ENCODE assay signal across 9 cellular contexts in genomic region chr9:125632321-125633115, GRCh38.
DNase-seq lines count a peak whose midpoint lies in the region; ATAC-seq, FAIRE-seq and TF ChIP-seq lines count a peak whose summit lies in the region.
"Had no signal": no experiment of that assay in that cellular context is flagged by ENCODE, and none has a peak within 500 bp of the region (broad histone marks: within the 10 kb centered on the region; RNA-seq: fewer than 3 reads in every experiment).

No MANE protein-coding gene starts in this region.

- no peaks in the 10 kb centered on the region for H3K36me3 Mint-ChIP-seq in CD4-positive, alpha-beta T cell (ENCODE audit: low read depth)

- ATAC-seq in GM21390 (IDR thresholded peaks at IDR 0.05; ENCODE audit: unreplicated experiment) (peak; percentile 46), HG03520 (IDR thresholded peaks at IDR 0.05; ENCODE audit: unreplicated experiment) (peak; percentile 47), Panc1 (peak; percentile 55), upper lobe of left lung (ENCODE audit: low FRiP score in 2 of 2) (peak; percentile 75 to 77)
- ATAC-seq in CD4-positive, alpha-beta T cell (ENCODE audit: poor library complexity): no peak

- no peak overlapping the region for H3K4me3 Mint-ChIP-seq in CD4-positive, alpha-beta T cell

- BruUV-seq in Panc1 (replicated peaks; lab: Mats Ljungman, UMichigan): no TSS peak

- CTCF ChIA-PET in Panc1 (lab: Charles Lee): no interaction called here
- CTCF ChIA-PET in CD4-positive, alpha-beta T cell (lab: Charles Lee): interaction anchor here (1.1 kb wide), 1 partner anchor 225 kb away, joined by 3 read pairs; no protein-coding TSS in a partner anchor

- WGBS in upper lobe of left lung, 2 donors: 70 to 74% methylated on average over 4 of the region's 4 CpGs

- DNase-seq in GM12892 (ENCODE audit: insufficient read length) (peak; percentile 26), Panc1 (ENCODE audit: low read depth, low spot score) (no peak), epithelial cell of proximal tubule (ENCODE audit: low read depth) (peak; percentile 48), upper lobe of left lung (no peak), NCI-H1092 treated with DMSO at 0.1 percent for 48 hours (lab: John Stamatoyannopoulos, UW) (no peak)
- DNase-seq in CD4-positive, alpha-beta T cell: no peak

- POLR2A ChIA-PET in Panc1 (lab: Charles Lee): no interaction called here
- POLR2A ChIA-PET in CD4-positive, alpha-beta T cell (lab: Charles Lee): interaction anchor here (0.6 kb wide), 1 partner anchor 14 kb away, joined by 3 read pairs; no protein-coding TSS in a partner anchor

- peak; percentile 4; the same call in 1 of the 2 replicates for TF ChIP-seq POLR2A in GM12892 (IDR thresholded peaks at IDR 0.05; ENCODE audit: low read depth, low read length)
- no peak for TF ChIP-seq POLR2A in upper lobe of left lung (IDR thresholded peaks at IDR 0.05)

- no peaks in the 10 kb centered on the region for H3K27me3 Mint-ChIP-seq in CD4-positive, alpha-beta T cell

- FAIRE-seq in GM12892 (lab: Jason Lieb, UNC): peak; percentile 98
- FAIRE-seq: TTC549 had no signal

- TF ChIP-seq EP300 in upper lobe of left lung (IDR thresholded peaks at IDR 0.05): no peak

- in situ Hi-C loops in Panc1 (cut with HindIII; ENCODE audit: low pct_unique_long_range_greater_than_20kb, low sequenced_read_pairs): no loop called here

- H3K4me1 ChIP-seq in Panc1 (ENCODE audit: control insufficient read depth, insufficient read depth, low read length) (peaks cover 14% of the 10 kb centered on the region), upper lobe of left lung (peaks cover 24 to 31% (median 27%) of the 10 kb centered on the region in 4 donors)

- no peaks in the 10 kb centered on the region for H3K36me3 ChIP-seq in Panc1 (ENCODE audit: control insufficient read depth, insufficient read depth, low read length)
- no peaks in the 10 kb centered on the region for H3K36me3 ChIP-seq in upper lobe of left lung

- H3K27ac Mint-ChIP-seq in CD4-positive, alpha-beta T cell: no peak overlapping the region

- no peak overlapping the region for H3K4me3 ChIP-seq in Panc1 (ENCODE audit: low read depth in 2 of 2, low read length in 2 of 2)
- no peak overlapping the region for H3K4me3 ChIP-seq in epithelial cell of proximal tubule (ENCODE audit: low read depth, low read length)
- no peak overlapping the region for H3K4me3 ChIP-seq in upper lobe of left lung

- intact Hi-C loops in Panc1 (cut with micrococcal nuclease; ENCODE audit: unreplicated experiment): no loop called here
- intact Hi-C loops in CD4-positive, alpha-beta T cell (cut with DNase I, micrococcal nuclease): no loop called here

- no peak for TF ChIP-seq CTCF in Panc1 (IDR thresholded peaks at IDR 0.05)
- no peak for TF ChIP-seq CTCF in epithelial cell of proximal tubule (conservative IDR thresholded peaks at IDR 0.05; ENCODE audit: low read depth, low read length)
- TF ChIP-seq CTCF in upper lobe of left lung (IDR thresholded peaks at IDR 0.05): no peak
- no peak for TF ChIP-seq CTCF in CD4-positive, alpha-beta T cell (IDR thresholded peaks at IDR 0.05)

- no peaks in the 10 kb centered on the region for H3K9me3 Mint-ChIP-seq in CD4-positive, alpha-beta T cell

- peaks cover 72% of the 10 kb centered on the region for H3K4me1 Mint-ChIP-seq in CD4-positive, alpha-beta T cell (ENCODE audit: low read depth)

- H3K9me3 ChIP-seq in Panc1 (ENCODE audit: control insufficient read depth, insufficient read depth, low read depth, low read length) (no peaks in the 10 kb centered on the region), upper lobe of left lung (no peaks in the 10 kb centered on the region)
- no peaks in the 10 kb centered on the region for H3K9me3 ChIP-seq in CD4-positive, alpha-beta T cell (ENCODE audit: control insufficient read depth, low read length)

- no peak overlapping the region for H3K27ac ChIP-seq in Panc1 (ENCODE audit: low read length)
- peak overlapping the region; percentile 12 to 53 (median 28) for H3K27ac ChIP-seq in upper lobe of left lung
- no peak overlapping the region for H3K27ac ChIP-seq in CD4-positive, alpha-beta T cell (ENCODE audit: low read depth, low read length)

- no peaks in the 10 kb centered on the region for H3K27me3 ChIP-seq in Panc1 (ENCODE audit: control insufficient read depth, insufficient read depth, low read length)
- no peaks in the 10 kb centered on the region for H3K27me3 ChIP-seq in upper lobe of left lung
- H3K27me3 ChIP-seq in CD4-positive, alpha-beta T cell (ENCODE audit: control insufficient read depth, insufficient read depth, low read length): no peaks in the 10 kb centered on the region

Comparison
In these comparisons a context has a peak if more than half of its experiments do, and no peak if none do; other contexts are left out.
1. DNase-seq: peak in GM12892 (single experiment) and epithelial cell of proximal tubule (single experiment); none in Panc1 (single experiment), upper lobe of left lung (0 of 2), NCI-H1092 treated with DMSO at 0.1 percent for 48 hours (single experiment) and CD4-positive, alpha-beta T cell (0 of 10).
2. H3K27ac ChIP-seq: peak in upper lobe of left lung (4 of 4); none in Panc1 (single experiment) and CD4-positive, alpha-beta T cell (single experiment).